In the genomic region with DNA sequence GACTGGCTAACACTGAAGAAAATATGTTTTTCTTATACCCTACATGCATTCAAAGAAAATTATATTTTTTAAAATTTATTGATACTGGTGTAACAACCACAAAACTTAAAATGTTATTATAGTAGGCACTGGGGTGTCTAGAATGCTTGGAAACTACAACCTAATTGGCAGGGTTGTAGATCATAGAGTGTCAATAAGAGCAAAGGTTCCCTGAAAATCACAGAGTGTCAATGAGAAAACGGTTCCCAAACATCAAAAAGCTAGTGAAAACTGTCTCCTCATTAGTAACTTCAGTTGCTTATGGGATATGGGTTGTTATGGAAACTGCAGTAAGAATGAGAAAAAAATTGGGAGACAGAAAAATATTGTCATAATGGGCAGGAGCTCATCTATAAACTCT, we compare ENCODE assay signal across 33 cellular contexts.
"Had no signal": no experiment of that assay in that cellular context is flagged by ENCODE, and none has a peak within 500 bp of the region (broad histone marks: within the 10 kb centered on the region; RNA-seq: fewer than 3 reads in every experiment).

No MANE protein-coding gene starts in this region.

- H3K9me3 ChIP-seq: adrenal gland, ascending aorta, body of pancreas, breast epithelium had no signal

- H3K27me3 ChIP-seq: adrenal gland, ascending aorta, body of pancreas, brain microvascular endothelial cell, breast epithelium, cardiac muscle cell had no signal

- H3K36me3 ChIP-seq: adrenal gland, ascending aorta, brain microvascular endothelial cell, breast epithelium, cardiac muscle cell had no signal

- H3K4me3 ChIP-seq: adrenal gland, ascending aorta, body of pancreas, breast epithelium, cardiac muscle cell had no signal

- H3K4me1 ChIP-seq: adrenal gland, ascending aorta, body of pancreas, breast epithelium had no signal

- H3K27ac ChIP-seq: adrenal gland, ascending aorta, body of pancreas, brain microvascular endothelial cell, breast epithelium, cardiac muscle cell had no signal

- FAIRE-seq: astrocyte, bronchial epithelial cell had no signal

- DNase-seq: activated effector memory CD4-positive, alpha-beta T cell treated with anti-CD3 and anti-CD28 coated beads, Interleukin-2, amount 50 U/mL, for 16 hours; activated effector memory CD4-positive, alpha-beta T cell treated with Interleukin-2 at 50 U/mL for 16 hours; activated gamma-delta T cell; activated gamma-delta T cell treated with Interleukin-2 at 50 U/mL for 16 hours; activated naive CD4-positive, alpha-beta T cell; activated naive CD4-positive, alpha-beta T cell treated with anti-CD3 and anti-CD28 coated beads for 36 hours; activated naive CD4-positive, alpha-beta T cell treated with anti-CD3 and anti-CD28 coated beads, Interleukin-2, amount 10 ng/mL, durations not matched to agents 7 days and 5 days; activated naive CD4-positive, alpha-beta T cell treated with anti-CD3 and anti-CD28 coated beads, Interleukin-2, amount 50 U/mL, for 16 hours; activated naive CD4-positive, alpha-beta T cell treated with Interleukin-2 at 50 U/mL for 16 hours; activated naive CD8-positive, alpha-beta T cell treated with anti-CD3 and anti-CD28 coated beads for 36 hours; activated naive CD8-positive, alpha-beta T cell treated with anti-CD3 and anti-CD28 coated beads, Interleukin-2, amount 10 ng/mL, durations not matched to agents 7 days and 5 days; activated naive CD8-positive, alpha-beta T cell treated with anti-CD3 and anti-CD28 coated beads, Interleukin-2, amount 50 U/mL, for 24 hours; activated T-cell treated with anti-CD3 and anti-CD28 coated beads, Interleukin-2, amount 50 U/mL, for 24 hours; activated T-cell treated with anti-CD3 and anti-CD28 coated beads, Interleukin-2, amount 50 U/mL, for 4 hours; activated T-cell treated with anti-CD3 and anti-CD28 coated beads, Interleukin-2, amount 50 U/mL, for 48 hours; activated T-cell treated with anti-CD3 and anti-CD28 coated beads, Interleukin-2, amount 50 U/mL, for 72 hours; adrenal gland; amniotic stem cell; amygdala; anterior cingulate cortex; aorta; body of pancreas; brain microvascular endothelial cell; caudate nucleus; central memory CD4-positive, alpha-beta T cell; cerebellar nuclear complex had no signal

- ATAC-seq: activated naive CD4-positive, alpha-beta T cell treated with anti-CD3 and anti-CD28 coated beads, Interleukin-2, amount 50 U/mL, for 72 hours; activated naive CD8-positive, alpha-beta T cell treated with anti-CD3 and anti-CD28 coated beads, Interleukin-2, amount 50 U/mL, for 24 hours; activated T-cell treated with anti-CD3 and anti-CD28 coated beads, Interleukin-2, amount 50 U/mL, for 4 hours; activated T-cell treated with anti-CD3 and anti-CD28 coated beads, Interleukin-2, amount 50 U/mL, for 72 hours; activated T-helper 17 cell treated with anti-CD3 and anti-CD28 coated beads, Interleukin-2, amount 50 U/mL, for 72 hours; body of pancreas had no signal
